9 cellular contexts compared by ENCODE assay signal in the genomic region with DNA sequence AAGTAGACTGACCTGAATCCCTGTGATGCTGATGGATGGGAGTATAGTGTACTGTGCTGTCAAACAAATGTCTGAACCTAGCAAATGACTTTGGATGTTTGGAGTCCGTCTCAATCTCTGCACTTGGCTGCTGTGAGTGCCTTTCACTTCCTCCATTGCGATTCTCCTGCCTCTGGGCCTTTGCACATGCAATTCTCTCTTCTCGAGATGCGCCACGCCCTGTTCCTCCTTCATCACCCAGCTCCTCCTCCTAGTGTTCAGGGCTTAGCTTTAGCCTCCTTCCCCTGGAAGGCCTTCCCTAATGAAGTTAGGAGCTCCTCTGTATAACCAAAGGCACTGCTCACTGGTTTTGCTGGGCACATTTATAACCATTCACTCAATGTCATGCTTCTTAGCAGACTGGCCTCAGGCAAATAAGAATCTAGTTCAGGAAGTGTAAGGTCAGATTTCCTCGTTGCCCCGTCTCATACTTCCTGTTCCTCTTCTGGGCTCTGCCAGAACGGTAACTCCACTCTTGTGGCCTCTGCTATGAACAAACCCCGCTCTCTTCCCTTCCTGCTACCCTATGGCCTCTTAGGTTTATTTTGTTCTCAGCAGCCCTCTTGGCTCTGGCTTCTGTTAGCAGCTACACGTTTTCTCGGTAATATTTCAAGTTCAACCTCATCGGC.
DNase-seq lines count a peak whose midpoint lies in the region; ATAC-seq and FAIRE-seq lines count a peak whose summit lies in the region.
"Had no signal": no experiment of that assay in that cellular context is flagged by ENCODE, and none has a peak within 500 bp of the region (broad histone marks: within the 10 kb centered on the region; RNA-seq: fewer than 3 reads in every experiment).

No MANE protein-coding gene starts in this region.

- H3K36me3 Mint-ChIP-seq in dendritic cell treated with granulocyte-macrophage colony-stimulating factor and Interleukin-4, amounts not matched to agents 40 ng/mL and 50 ng/mL, for 4 days (ENCODE audit: low read depth) = no peaks in the 10 kb centered on the region

- intact Hi-C loops in dendritic cell treated with granulocyte-macrophage colony-stimulating factor and Interleukin-4, amounts not matched to agents 40 ng/mL and 50 ng/mL, for 4 days (cut with micrococcal nuclease) = loop anchor here (2.0 to 10.0 kb wide), 2 partner anchors 174 to 278 kb away; partner anchors contain the start of gene CRADD
- intact Hi-C loops in sciatic nerve (cut with DNase I) = no loop called here

- peaks cover 49% of the 10 kb centered on the region for H3K4me1 Mint-ChIP-seq in dendritic cell treated with granulocyte-macrophage colony-stimulating factor and Interleukin-4, amounts not matched to agents 40 ng/mL and 50 ng/mL, for 4 days (ENCODE audit: low read depth)

- FAIRE-seq in GM19239 (lab: Jason Lieb, UNC) = peak; percentile 71

- no peak overlapping the region for H3K4me3 Mint-ChIP-seq in dendritic cell treated with granulocyte-macrophage colony-stimulating factor and Interleukin-4, amounts not matched to agents 40 ng/mL and 50 ng/mL, for 4 days

- H3K9me3 Mint-ChIP-seq in dendritic cell treated with granulocyte-macrophage colony-stimulating factor and Interleukin-4, amounts not matched to agents 40 ng/mL and 50 ng/mL, for 4 days = no peaks in the 10 kb centered on the region

- ATAC-seq in sciatic nerve = peak; percentile 42

- DNase-seq in GM19239 (ENCODE audit: insufficient read length, low spot score) = peak; percentile 19
- peak; percentile 93 for DNase-seq in NOMO-1 treated with dmso at 0.1 percent for 144 hours (lab: John Stamatoyannopoulos, UW; ENCODE audit: unreplicated experiment)
- no peak for DNase-seq in sciatic nerve (ENCODE audit: low spot score)
- no peak for DNase-seq in NCI-H187 (lab: John Stamatoyannopoulos, UW)
- DNase-seq in NCI-H2171 (lab: John Stamatoyannopoulos, UW) = no peak
- DNase-seq in dedifferentiated amniotic fluid mesenchymal stem cell (ENCODE audit: extremely low spot score) = no peak
- DNase-seq in NCI-H69 (lab: John Stamatoyannopoulos, UW) = no peak
- DNase-seq: activated naive CD4-positive, alpha-beta T cell treated with Interleukin-2 at 50 U/mL for 16 hours had no signal

- H3K27me3 Mint-ChIP-seq in dendritic cell treated with granulocyte-macrophage colony-stimulating factor and Interleukin-4, amounts not matched to agents 40 ng/mL and 50 ng/mL, for 4 days = no peaks in the 10 kb centered on the region

- peak overlapping the region; percentile 96 for H3K27ac Mint-ChIP-seq in dendritic cell treated with granulocyte-macrophage colony-stimulating factor and Interleukin-4, amounts not matched to agents 40 ng/mL and 50 ng/mL, for 4 days

Comparison
In these comparisons a context has a peak if more than half of its experiments do, and no peak if none do; other contexts are left out.
1. DNase-seq: peak in GM19239 (single experiment) and NOMO-1 treated with dmso at 0.1 percent for 144 hours (single experiment); none in sciatic nerve (single experiment), NCI-H187 (0 of 2), NCI-H2171 (single experiment), dedifferentiated amniotic fluid mesenchymal stem cell (single experiment) and NCI-H69 (single experiment).